ENCODE assay signal across 13 cellular contexts in genomic region chr16:87123356-87124001, GRCh38.
"Had no signal": no experiment of that assay in that cellular context is flagged by ENCODE, and none has a peak within 500 bp of the region (broad histone marks: within the 10 kb centered on the region; RNA-seq: fewer than 3 reads in every experiment).

No MANE protein-coding gene starts in this region.

- ATAC-seq: left lung; stimulated activated memory B cell treated with anti-CD40 and anti-IgM and Interleukin-4, amounts not matched to agents 10 μg/mL and 1 μg/mL and 100 μg/mL, for 72 hours had no signal

- H3K4me1 Mint-ChIP-seq: activated naive CD4-positive, alpha-beta T cell treated with anti-CD3 and anti-CD28 coated beads, Interleukin-2, amount 10 ng/mL, durations not matched to agents 7 days and 5 days; memory B cell; stimulated activated memory B cell treated with anti-CD40 and anti-IgM and Interleukin-4, amounts not matched to agents 10 μg/mL and 1 μg/mL and 100 μg/mL, for 72 hours had no signal

- H3K27me3 Mint-ChIP-seq: activated naive CD4-positive, alpha-beta T cell treated with anti-CD3 and anti-CD28 coated beads, Interleukin-2, amount 10 ng/mL, durations not matched to agents 7 days and 5 days; brain had no signal

- H3K36me3 Mint-ChIP-seq: activated naive CD4-positive, alpha-beta T cell treated with anti-CD3 and anti-CD28 coated beads, Interleukin-2, amount 10 ng/mL, durations not matched to agents 7 days and 5 days; brain; memory B cell; stimulated activated memory B cell treated with anti-CD40 and anti-IgM and Interleukin-4, amounts not matched to agents 10 μg/mL and 1 μg/mL and 100 μg/mL, for 72 hours had no signal

- H3K4me1 ChIP-seq: left lung had no signal

- H3K27ac ChIP-seq: esophagus muscularis mucosa, left lung, tibial artery, uterus had no signal

- H3K9me3 ChIP-seq: uterus had no signal

- H3K36me3 ChIP-seq: esophagus muscularis mucosa, left lung, tibial artery, uterus had no signal

- H3K4me3 Mint-ChIP-seq: activated naive CD4-positive, alpha-beta T cell treated with anti-CD3 and anti-CD28 coated beads, Interleukin-2, amount 10 ng/mL, durations not matched to agents 7 days and 5 days; brain; memory B cell; nephron; stimulated activated memory B cell treated with anti-CD40 and anti-IgM and Interleukin-4, amounts not matched to agents 10 μg/mL and 1 μg/mL and 100 μg/mL, for 72 hours; T-helper 1 cell treated with Interleukin-12 subunit alpha and Interleukin-12 subunit beta and Interleukin-4 antibody, amounts not matched to agents 30 μg/mL and 1 μg/mL, for 36 hours had no signal

- H3K9me3 Mint-ChIP-seq: activated T-helper 2 cell treated with anti-CD3 and anti-CD28 coated beads, Interferon-gamma antibody, Interleukin-2, Interleukin-4, amounts not matched to agents 10 μg/mL and 5 μg/mL and 100 μg/mL, durations not matched to agents 14 hours and 24 hours and 36 hours; T-helper 1 cell treated with Interleukin-12 subunit alpha and Interleukin-12 subunit beta and Interleukin-4 antibody, amounts not matched to agents 30 μg/mL and 1 μg/mL, for 36 hours had no signal

- DNase-seq: activated naive CD4-positive, alpha-beta T cell treated with anti-CD3 and anti-CD28 coated beads, Interleukin-2, amount 10 ng/mL, durations not matched to agents 7 days and 5 days; glutamatergic neuron; left lung; uterus had no signal

- H3K4me3 ChIP-seq: esophagus muscularis mucosa, left lung, smooth muscle cell, tibial artery, uterus had no signal

- H3K27me3 ChIP-seq: tibial artery, uterus had no signal

- H3K27ac Mint-ChIP-seq: activated naive CD4-positive, alpha-beta T cell treated with anti-CD3 and anti-CD28 coated beads, Interleukin-2, amount 10 ng/mL, durations not matched to agents 7 days and 5 days; activated T-helper 2 cell treated with anti-CD3 and anti-CD28 coated beads, Interferon-gamma antibody, Interleukin-2, Interleukin-4, amounts not matched to agents 10 μg/mL and 5 μg/mL and 100 μg/mL, durations not matched to agents 14 hours and 24 hours and 36 hours; brain; memory B cell; stimulated activated memory B cell treated with anti-CD40 and anti-IgM and Interleukin-4, amounts not matched to agents 10 μg/mL and 1 μg/mL and 100 μg/mL, for 72 hours; T-helper 1 cell treated with Interleukin-12 subunit alpha and Interleukin-12 subunit beta and Interleukin-4 antibody, amounts not matched to agents 30 μg/mL and 1 μg/mL, for 36 hours had no signal
